Comparison of ENCODE assay signal across 1 cellular context in the genomic region with DNA sequence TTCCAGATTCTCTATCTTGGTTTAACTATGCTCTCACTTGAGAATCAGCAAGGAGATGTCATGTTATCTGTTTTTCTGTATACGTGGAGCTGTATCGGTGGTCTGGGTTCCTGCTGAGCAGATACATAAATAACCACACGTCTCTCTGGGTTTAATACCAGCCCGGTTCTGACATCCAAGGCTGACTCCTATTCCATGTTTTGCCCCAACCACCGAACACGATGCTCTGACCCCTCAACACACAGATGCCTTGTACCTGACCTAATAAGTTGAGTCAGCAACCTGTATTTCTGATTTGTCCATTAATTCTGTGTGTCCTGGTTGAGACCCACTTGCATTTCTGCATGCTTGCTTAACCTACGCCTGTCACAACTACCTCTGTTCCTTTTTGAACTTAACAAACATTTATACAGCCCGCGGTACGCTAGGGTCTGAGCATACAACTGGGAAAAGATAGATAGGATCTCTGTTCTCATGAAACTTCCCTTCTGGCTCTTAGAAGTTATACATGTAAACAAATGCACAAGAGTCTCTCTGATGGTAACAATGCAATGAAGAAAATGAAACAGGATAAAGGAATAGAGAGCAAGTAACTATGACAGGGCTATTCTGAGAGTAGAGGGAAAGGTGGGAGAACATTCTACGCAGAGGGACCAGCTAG.
A peak's percentile ranks its signal among the peaks of the same experiment; 100 is the strongest.
TF ChIP-seq lines count a peak whose summit lies in the region.

No MANE protein-coding gene starts in this region.

TF ChIP-seq in HepG2, 621 proteins besides CTCF, POLR2A, EP300 and RAD21:
- TF ChIP-seq TCF7 (IDR thresholded peaks at IDR 0.05; ENCODE audit: low read depth) = 0 out of 2 replicates have a peak, but pooled peaks have one; percentile 7
- no peak for TF ChIP-seq YEATS2 (CRISPR knock-in tag; IDR thresholded peaks at IDR 0.05; ENCODE audit: borderline replicate concordance)
- TF ChIP-seq MAFK (conservative IDR thresholded peaks at IDR 0.05 in 1 of 2, IDR thresholded peaks at IDR 0.05 in 1 of 2; ENCODE audit: low read length in 2 of 2) = peak; percentile 8 to 30; a peak in 1 of 4 replicates
